14 cellular contexts compared by ENCODE assay signal in genomic region chr2:67037655-67038054, GRCh38.
A peak's percentile ranks its signal among the peaks of the same experiment; 100 is the strongest.
DNase-seq lines count a peak whose midpoint lies in the region; TF ChIP-seq lines count a peak whose summit lies in the region.
"Had no signal": no experiment of that assay in that cellular context is flagged by ENCODE, and none has a peak within 500 bp of the region (broad histone marks: within the 10 kb centered on the region; RNA-seq: fewer than 3 reads in every experiment).

No MANE protein-coding gene starts in this region.

- H3K27me3 Mint-ChIP-seq in immature natural killer cell (ENCODE audit: low read depth in 3 of 3): no peaks in the 10 kb centered on the region

- peak overlapping the region in 1 of 6 donors; percentile 56 for H3K27ac Mint-ChIP-seq in immature natural killer cell
- H3K27ac Mint-ChIP-seq: mesothelial cell of epicardium; stimulated activated effector memory CD8-positive, alpha-beta T cell treated with anti-CD3 and anti-CD28 coated beads, Interleukin-12 subunit alpha, Interleukin-12 subunit beta, amount 100 ng/mL, for 72 hours had no signal

- TF ChIP-seq CTCF in foreskin fibroblast (IDR thresholded peaks at IDR 0.05; ENCODE audit: low read depth, low read length): no peak

- peaks cover 0 to 6% (median 0%) of the 10 kb centered on the region in 6 donors for H3K9me3 Mint-ChIP-seq in immature natural killer cell
- H3K9me3 Mint-ChIP-seq: mesothelial cell of epicardium had no signal

- H3K4me3 ChIP-seq in foreskin fibroblast (ENCODE audit: low read depth in 1 of 2, low read length in 2 of 2): no peak overlapping the region
- H3K4me3 ChIP-seq: adrenal gland, BLaER1, K562 had no signal

- DNase-seq in HuH-7 (ENCODE audit: low spot score): peak; percentile 58
- DNase-seq in NCI-H2029 treated with DMSO at 0.1 percent for 48 hours (lab: John Stamatoyannopoulos, UW): peak; percentile 69
- DNase-seq in SW480 (ENCODE audit: low spot score): peak; percentile 65
- peak; percentile 93 for DNase-seq in renal cortical epithelial cell (ENCODE audit: low read depth)
- no peak for DNase-seq in immature natural killer cell
- no peak for DNase-seq in KG1 (lab: John Stamatoyannopoulos, UW)
- no peak for DNase-seq in foreskin fibroblast
- DNase-seq: activated CD4-positive, alpha-beta T cell treated with anti-CD3 and anti-CD28 coated beads, Interleukin-2, amount 50 U/mL, for 48 hours; adrenal gland; PC-3 had no signal

- no peaks in the 10 kb centered on the region for H3K4me1 Mint-ChIP-seq in immature natural killer cell
- H3K4me1 Mint-ChIP-seq: stimulated activated effector memory CD8-positive, alpha-beta T cell treated with anti-CD3 and anti-CD28 coated beads, Interleukin-12 subunit alpha, Interleukin-12 subunit beta, amount 100 ng/mL, for 72 hours had no signal

- no peak overlapping the region for H3K4me3 Mint-ChIP-seq in immature natural killer cell
- H3K4me3 Mint-ChIP-seq: mesothelial cell of epicardium; stimulated activated effector memory CD8-positive, alpha-beta T cell treated with anti-CD3 and anti-CD28 coated beads, Interleukin-12 subunit alpha, Interleukin-12 subunit beta, amount 100 ng/mL, for 72 hours had no signal

- H3K36me3 Mint-ChIP-seq in immature natural killer cell: no peaks in the 10 kb centered on the region
- H3K36me3 Mint-ChIP-seq: mesothelial cell of epicardium; stimulated activated effector memory CD8-positive, alpha-beta T cell treated with anti-CD3 and anti-CD28 coated beads, Interleukin-12 subunit alpha, Interleukin-12 subunit beta, amount 100 ng/mL, for 72 hours had no signal

Comparison
In these comparisons a context has a peak if more than half of its experiments do, and no peak if none do; other contexts are left out.
1. DNase-seq: peak in HuH-7 (single experiment), NCI-H2029 treated with DMSO at 0.1 percent for 48 hours (single experiment), SW480 (single experiment) and renal cortical epithelial cell (single experiment); none in immature natural killer cell (0 of 3), KG1 (single experiment) and foreskin fibroblast (0 of 2).